ENCODE assay signal across 6 cellular contexts in the genomic region with DNA sequence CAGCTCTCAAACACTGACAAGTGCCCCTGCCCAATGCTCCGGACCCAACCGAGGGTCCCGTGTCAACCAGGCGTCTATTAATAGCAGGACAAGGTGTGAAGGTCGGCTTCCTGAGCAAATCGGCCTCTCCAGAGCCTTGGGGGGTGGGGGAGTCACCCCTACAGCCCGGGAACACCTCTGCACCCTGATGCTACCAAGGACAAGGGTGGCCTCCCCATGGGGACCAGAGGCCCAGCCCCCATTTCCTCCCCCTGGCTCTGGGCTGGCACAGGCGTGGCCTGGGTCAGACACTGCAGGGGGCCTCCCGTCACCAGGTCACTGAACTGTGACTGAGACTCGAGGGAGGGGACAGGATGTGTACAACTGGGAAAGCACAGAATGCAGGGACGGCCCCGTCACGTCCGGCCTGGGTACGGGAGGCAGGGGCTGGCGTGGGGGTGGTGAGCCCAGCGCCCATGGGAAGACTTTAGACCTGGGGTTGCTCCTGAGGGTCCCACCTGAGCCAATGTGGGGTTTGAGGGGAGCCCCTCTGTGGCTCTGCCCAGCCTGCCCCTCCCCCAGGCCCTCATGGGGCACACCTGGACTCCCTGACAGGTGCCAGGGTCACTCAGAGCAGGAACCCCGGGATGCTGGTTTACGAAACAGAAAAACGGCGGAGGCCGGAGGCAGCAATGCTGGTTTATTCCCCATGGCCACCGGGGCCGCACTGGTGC. TPM values are rescaled to one million over a fixed set of nuclear protein-coding genes. Genes with fewer than 3 reads are reported as not detected.
A peak's percentile ranks its signal among the peaks of the same experiment; 100 is the strongest.
DNase-seq lines count a peak whose midpoint lies in the region; ATAC-seq lines count a peak whose summit lies in the region.

No MANE protein-coding gene starts in this region.

- no peaks in the 10 kb centered on the region for H3K9me3 Mint-ChIP-seq in natural killer cell treated with Interleukin-12 subunit alpha and Interleukin-12 subunit beta and Interleukin-15 and Interleukin-18, amount 100 ng/mL, for 72 hours

- H3K36me3 Mint-ChIP-seq in natural killer cell treated with Interleukin-12 subunit alpha and Interleukin-12 subunit beta and Interleukin-15 and Interleukin-18, amount 100 ng/mL, for 72 hours, result no peaks in the 10 kb centered on the region

- DNase-seq in NCI-H748 (lab: John Stamatoyannopoulos, UW; ENCODE audit: unreplicated experiment) (peak; percentile 26), NCI-H748 treated with DMSO at 0.1 percent for 48 hours (lab: John Stamatoyannopoulos, UW) (no peak), NCI-H510A (lab: John Stamatoyannopoulos, UW) (peak; percentile 64), astrocyte of the hippocampus (ENCODE audit: low read depth, low spot score) (peak; percentile 25), KG1 (lab: John Stamatoyannopoulos, UW) (no peak)
- peak; percentile 95 for DNase-seq in natural killer cell treated with Interleukin-12 subunit alpha and Interleukin-12 subunit beta and Interleukin-15 and Interleukin-18, amount 100 ng/mL, for 72 hours (ENCODE audit: low spot score)

- H3K4me1 Mint-ChIP-seq in natural killer cell treated with Interleukin-12 subunit alpha and Interleukin-12 subunit beta and Interleukin-15 and Interleukin-18, amount 100 ng/mL, for 72 hours (ENCODE audit: low read depth in 2 of 2), result peaks cover 29 to 36% of the 10 kb centered on the region in 2 donors

- H3K4me3 Mint-ChIP-seq in natural killer cell treated with Interleukin-12 subunit alpha and Interleukin-12 subunit beta and Interleukin-15 and Interleukin-18, amount 100 ng/mL, for 72 hours, result peak overlapping the region; percentile 87

- peak; percentile 91 to 93 for ATAC-seq in natural killer cell treated with Interleukin-12 subunit alpha and Interleukin-12 subunit beta and Interleukin-15 and Interleukin-18, amount 100 ng/mL, for 72 hours

- peak overlapping the region; percentile 90 to 94 for H3K27ac Mint-ChIP-seq in natural killer cell treated with Interleukin-12 subunit alpha and Interleukin-12 subunit beta and Interleukin-15 and Interleukin-18, amount 100 ng/mL, for 72 hours

- no peaks in the 10 kb centered on the region for H3K27me3 Mint-ChIP-seq in natural killer cell treated with Interleukin-12 subunit alpha and Interleukin-12 subunit beta and Interleukin-15 and Interleukin-18, amount 100 ng/mL, for 72 hours

RNA-seq across cellular contexts. Expression of gene CYBA, which starts 0.6 kb away (rescaled TPM):
- total RNA-seq in natural killer cell treated with Interleukin-12 subunit alpha and Interleukin-12 subunit beta and Interleukin-15 and Interleukin-18, amount 100 ng/mL, for 72 hours, result 100 to 1,000 TPM; 268 to 386 TPM

RNA-seq across cellular contexts. Expression of gene MVD, which starts 11.5 kb away (rescaled TPM):
- total RNA-seq in natural killer cell treated with Interleukin-12 subunit alpha and Interleukin-12 subunit beta and Interleukin-15 and Interleukin-18, amount 100 ng/mL, for 72 hours, result 100 to 1,000 TPM in 1 of 2 donors, 10 to 100 TPM in 1; 77.2 to 124 TPM

RNA-seq across cellular contexts. Expression of gene IL17C, which starts 13.1 kb away (rescaled TPM):
- 1 to 10 TPM in 1 of 2 donors, under 1 TPM in 1; 0.64 to 1.0 TPM for total RNA-seq in natural killer cell treated with Interleukin-12 subunit alpha and Interleukin-12 subunit beta and Interleukin-15 and Interleukin-18, amount 100 ng/mL, for 72 hours

RNA-seq across cellular contexts. Expression of gene SNAI3, which starts 34.9 kb away (rescaled TPM):
- 1 to 10 TPM in 1 of 2 donors, under 1 TPM in 1; 0.42 to 1.2 TPM for total RNA-seq in natural killer cell treated with Interleukin-12 subunit alpha and Interleukin-12 subunit beta and Interleukin-15 and Interleukin-18, amount 100 ng/mL, for 72 hours

RNA-seq across cellular contexts. Expression of gene RNF166, which starts 54.8 kb away (rescaled TPM):
- 10 to 100 TPM; 29.1 to 49.4 TPM for total RNA-seq in natural killer cell treated with Interleukin-12 subunit alpha and Interleukin-12 subunit beta and Interleukin-15 and Interleukin-18, amount 100 ng/mL, for 72 hours

Comparison
In these comparisons a context has a peak if more than half of its experiments do, and no peak if none do; other contexts are left out.
1. DNase-seq: peak in NCI-H748 (single experiment), NCI-H510A (single experiment), astrocyte of the hippocampus (single experiment) and natural killer cell treated with Interleukin-12 subunit alpha and Interleukin-12 subunit beta and Interleukin-15 and Interleukin-18, amount 100 ng/mL, for 72 hours (single experiment); none in NCI-H748 treated with DMSO at 0.1 percent for 48 hours (single experiment) and KG1 (single experiment).